8 cellular contexts compared by ENCODE assay signal in the genomic region with DNA sequence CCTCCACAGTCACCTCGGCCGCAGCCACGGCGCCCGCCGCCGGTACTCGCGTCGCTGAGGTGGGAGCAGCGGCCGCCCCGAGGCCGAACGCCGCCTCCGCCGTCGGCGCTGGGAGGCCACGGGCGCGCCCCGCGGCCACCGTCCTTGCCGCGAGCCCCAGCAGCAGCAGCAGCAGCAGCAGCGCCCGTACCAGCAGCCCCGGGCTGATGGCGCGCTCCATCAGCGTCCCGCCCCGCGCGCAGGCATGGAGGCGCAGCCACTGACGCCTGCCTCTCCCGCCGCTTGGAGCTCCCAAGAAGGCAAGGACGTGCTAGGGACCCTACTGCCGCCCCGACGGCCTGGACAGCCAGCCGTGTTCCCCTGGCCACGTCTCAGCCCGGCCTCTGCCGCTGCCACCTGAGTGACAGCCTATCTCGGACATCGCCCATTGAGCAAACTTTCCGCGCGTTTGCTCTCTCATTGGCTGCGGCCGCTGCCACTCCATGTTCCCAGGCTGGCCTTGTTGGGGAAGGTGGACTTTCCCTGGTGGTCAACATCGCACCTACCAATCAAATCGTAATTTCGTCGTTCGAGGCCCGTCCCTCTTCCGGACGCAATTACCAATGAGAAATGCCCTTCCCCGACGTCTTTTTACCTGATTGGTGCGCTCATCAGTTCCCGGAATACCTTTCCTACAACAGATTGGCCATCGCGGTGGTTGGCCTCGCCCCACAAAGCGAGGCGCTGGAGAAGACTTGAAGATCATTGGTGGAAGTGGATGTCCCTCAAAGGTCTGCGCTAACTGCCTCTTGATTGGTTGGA.
A peak's percentile ranks its signal among the peaks of the same experiment; 100 is the strongest.
DNase-seq lines count a peak whose midpoint lies in the region; ATAC-seq lines count a peak whose summit lies in the region.

A gene (minus strand): TSS at position 410 of the 801 bp plus-strand sequence. CDS start 190 bp downstream, at position 220.

- peak within 1 kb of the TSS; percentile 86 to 100 (median 93) for H3K4me3 ChIP-seq in BLaER1 treated with 17β-estradiol and CSF1 and Interleukin-3, amounts not matched to agents 10 nM and 100 nM

- H3K4me2 ChIP-seq in BLaER1 treated with 17β-estradiol and CSF1 and Interleukin-3, amounts not matched to agents 10 nM and 100 nM, result peak within 1 kb of the TSS; percentile 84 to 96 (median 95)

- H4K20me1 ChIP-seq in BLaER1 treated with 17β-estradiol and CSF1 and Interleukin-3, amounts not matched to agents 10 nM and 100 nM, result peaks cover 5 to 30% (median 15%) of the 10 kb centered on the region in 11 experiments; a peak in 15 of 22 replicates

- H3K36me3 ChIP-seq in BLaER1 treated with 17β-estradiol and CSF1 and Interleukin-3, amounts not matched to agents 10 nM and 100 nM, result peaks cover 0 to 3% (median 0%) of the 10 kb centered on the region in 11 experiments; a peak in 2 of 22 replicates

- H3K9me3 ChIP-seq in BLaER1 treated with 17β-estradiol and CSF1 and Interleukin-3, amounts not matched to agents 10 nM and 100 nM (replicated peaks in 1 of 11), result no peaks in the 10 kb centered on the region

- no peaks in the 10 kb centered on the region for H3K27me3 ChIP-seq in BLaER1 treated with 17β-estradiol and CSF1 and Interleukin-3, amounts not matched to agents 10 nM and 100 nM

- DNase-seq in NCI-H748 (lab: John Stamatoyannopoulos, UW; ENCODE audit: unreplicated experiment), result peak; percentile 99
- DNase-seq in activated CD4-positive, alpha-beta T cell treated with anti-CD3 and anti-CD28 coated beads, Interleukin-2, amount 50 U/mL, for 1 hour, result peak; percentile 89
- peak; percentile 64 for DNase-seq in cortex of kidney (lab: John Stamatoyannopoulos, UW)
- DNase-seq in left kidney (ENCODE audit: low read depth, low spot score), result peak; percentile 100
- DNase-seq in stimulated activated CD4-positive, alpha-beta T cell treated with anti-CD3 and anti-CD28 coated beads, Interleukin-2, amount 100 ng/mL, for 24 hours, result peak; percentile 92 to 93

- peak within 1 kb of the TSS; percentile 83 to 96 (median 89) for H3K27ac ChIP-seq in BLaER1 treated with 17β-estradiol and CSF1 and Interleukin-3, amounts not matched to agents 10 nM and 100 nM

- ATAC-seq in GM19351 (IDR thresholded peaks at IDR 0.05; ENCODE audit: unreplicated experiment), result peak; percentile 80
- peak; percentile 85 for ATAC-seq in HG03521 (IDR thresholded peaks at IDR 0.05; ENCODE audit: unreplicated experiment)

- H3K4me1 ChIP-seq in BLaER1 treated with 17β-estradiol and CSF1 and Interleukin-3, amounts not matched to agents 10 nM and 100 nM, result peaks cover 31 to 55% (median 45%) of the 10 kb centered on the region in 10 experiments

- H3K9ac ChIP-seq in BLaER1 treated with 17β-estradiol and CSF1 and Interleukin-3, amounts not matched to agents 10 nM and 100 nM, result peak within 1 kb of the TSS; percentile 86 to 94 (median 90)

Comparison
In these comparisons a context has a peak if more than half of its experiments do, and no peak if none do; other contexts are left out.
1. Peak in every context shown above with its lines: DNase-seq, ATAC-seq, H3K4me3 ChIP-seq and H3K27ac ChIP-seq.